Comparison of ENCODE assay signal across 9 cellular contexts in the genomic region with DNA sequence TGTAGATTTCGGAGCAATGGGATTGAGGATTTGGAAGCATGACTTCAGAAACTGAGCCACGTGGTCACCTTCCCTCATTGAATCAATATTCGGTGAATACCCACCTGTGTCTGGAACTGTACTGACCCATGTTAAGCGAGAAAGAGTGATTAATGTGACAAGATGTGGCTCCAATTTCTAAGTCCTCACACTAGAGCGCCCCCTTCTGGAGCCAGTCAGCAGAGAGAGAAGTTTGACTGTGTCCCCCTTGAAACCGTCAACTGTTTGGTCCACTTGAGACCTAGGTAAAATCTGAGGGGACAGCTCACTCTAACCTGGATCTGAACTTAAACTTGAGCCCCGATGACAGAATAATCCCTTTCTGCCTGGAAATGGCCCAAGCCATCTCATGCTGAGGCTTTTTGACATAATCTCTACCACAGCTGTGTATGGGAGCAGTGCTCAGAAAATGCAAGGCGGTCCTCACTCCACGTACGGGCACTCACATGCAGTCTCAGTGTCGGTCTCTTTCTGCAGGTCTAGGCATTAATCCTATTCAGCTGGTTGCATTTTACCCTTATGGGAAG. TPM values are rescaled to one million over a fixed set of nuclear protein-coding genes. Genes with fewer than 3 reads are reported as not detected.
DNase-seq lines count a peak whose midpoint lies in the region; ATAC-seq, FAIRE-seq and TF ChIP-seq lines count a peak whose summit lies in the region.
"Had no signal": no experiment of that assay in that cellular context is flagged by ENCODE, and none has a peak within 500 bp of the region (broad histone marks: within the 10 kb centered on the region; RNA-seq: fewer than 3 reads in every experiment).

No MANE protein-coding gene starts in this region.

- TF ChIP-seq POLR2A in K562 (conservative IDR thresholded peaks at IDR 0.05), result no peak

- H3K27ac Mint-ChIP-seq in nephron, result peak overlapping the region; percentile 8 to 37 (median 12)

- H3K4me3 Mint-ChIP-seq in nephron, result no peak overlapping the region

- DNase-seq in BE2C (no peak), LoVo (ENCODE audit: low spot score) (peak; percentile 1), K562 (ENCODE audit: extremely low read depth in 1 of 4, low spot score in 3 of 4) (peak; percentile 74 to 86 (median 78)), epidermal melanocyte (ENCODE audit: insufficient read length, low spot score) (no peak)
- DNase-seq: SW 1271 had no signal

- H3K4me1 Mint-ChIP-seq in nephron, result peaks cover 56% of the 10 kb centered on the region

- H4K20me1 ChIP-seq in K562 (replicated peaks; ENCODE audit: control insufficient read depth, insufficient read depth, low read length), result no peaks in the 10 kb centered on the region

- H3K27me3 ChIP-seq in BE2C (no peaks in the 10 kb centered on the region), K562 (ENCODE audit: control insufficient read depth in 2 of 2, insufficient read depth in 2 of 2, low read length in 2 of 2) (no peaks in the 10 kb centered on the region)

- 49% methylated on average over 11 of the region's 11 CpGs for WGBS in K562 (ENCODE audit: insufficient coverage, low coverage, missing lambda C conversion rate)

- peak overlapping the region; percentile 74; the same call in 2 of the 3 replicates for H3K27ac ChIP-seq in K562 (ENCODE audit: extremely low read depth, low read depth, low read length)

- H3K36me3 ChIP-seq in BE2C (no peaks in the 10 kb centered on the region), K562 (ENCODE audit: control insufficient read depth, insufficient read depth, low read length) (peaks cover 27% of the 10 kb centered on the region; the same call in 2 of the 3 replicates)

- no peaks in the 10 kb centered on the region for H3K27me3 Mint-ChIP-seq in nephron (ENCODE audit: low read depth)

- peaks cover 16% of the 10 kb centered on the region for H3K36me3 Mint-ChIP-seq in nephron (ENCODE audit: low read depth)

- H3K9me1 ChIP-seq in K562 (ENCODE audit: control insufficient read depth, insufficient read depth, low read length), result no peaks in the 10 kb centered on the region

- H3K9me3 ChIP-seq in BE2C, result no peaks in the 10 kb centered on the region
- no peaks in the 10 kb centered on the region for H3K9me3 ChIP-seq in K562 (replicated peaks; ENCODE audit: control insufficient read depth, insufficient read depth, low read depth, low read length)

- in situ Hi-C loops in K562 (cut with MboI), result no loop called here

- CTCF ChIA-PET in K562 (lab: Yijun Ruan, JAX; ENCODE audit: low intra/inter-chr PET ratio), result no interaction called here

- ATAC-seq in K562 (peak; percentile 52), GM19023 (IDR thresholded peaks at IDR 0.05; ENCODE audit: unreplicated experiment) (no peak), HG02623 (IDR thresholded peaks at IDR 0.05; ENCODE audit: unreplicated experiment) (no peak), GM21447 (IDR thresholded peaks at IDR 0.05; ENCODE audit: unreplicated experiment) (no peak)

- intact Hi-C loops in K562 (cut with micrococcal nuclease), result loop anchor here (2.0 to 5.0 kb wide), 4 partner anchors 36 to 319 kb away; a partner anchor contains a TSS

- TF ChIP-seq EP300 in K562 (IDR thresholded peaks at IDR 0.05; ENCODE audit: low read length), result no peak

- no TSS peak for BruUV-seq in K562 (replicated peaks; lab: Mats Ljungman, UMichigan)

- no peak overlapping the region for H3K4me2 ChIP-seq in K562 (ENCODE audit: insufficient read depth, low read length)

- peak in 1 of 2 experiments; percentile 66; a peak in 2 of 4 replicates for TF ChIP-seq RAD21 in K562 (CRISPR knock-in tag; conservative IDR thresholded peaks at IDR 0.05 in 1 of 2, IDR thresholded peaks at IDR 0.05 in 1 of 2)

- H3K9ac ChIP-seq in K562 (ENCODE audit: insufficient read depth in 1 of 2, low read depth in 2 of 2, low read length in 2 of 2), result 0 out of 4 replicates have a peak overlapping the region, but pooled peaks of 1 of the 2 experiments have one; percentile 30

- H3K4me3 ChIP-seq in BE2C (ENCODE audit: low read depth, low read length), result no peak overlapping the region
- no peak overlapping the region for H3K4me3 ChIP-seq in K562

- no peak overlapping the region for H2AFZ ChIP-seq in K562 (ENCODE audit: low read depth, low read length)

- no peaks in the 10 kb centered on the region for H3K9me3 Mint-ChIP-seq in nephron

- TF ChIP-seq CTCF in BE2C (IDR thresholded peaks at IDR 0.05; ENCODE audit: low read depth, low read length) (peak; percentile 20; the same call in 1 of the 2 replicates), K562 (IDR thresholded peaks at IDR 0.05 in 2 of 3, conservative IDR thresholded peaks at IDR 0.05 in 1 of 3; ENCODE audit: insufficient read depth in 2 of 3, low read depth in 1 of 3, low read length in 3 of 3) (peak; percentile 75 to 92 (median 85)), nephron (IDR thresholded peaks at IDR 0.05; ENCODE audit: unreplicated experiment in 3 of 3) (peak in 2 of 3 experiments; percentile 10 to 27)

- peaks cover 18% of the 10 kb centered on the region for H3K4me1 ChIP-seq in BE2C
- H3K4me1 ChIP-seq in K562 (replicated peaks in 1 of 2; ENCODE audit: control insufficient read depth in 2 of 2, insufficient read depth in 2 of 2, low read length in 2 of 2), result peaks cover 24 to 49% of the 10 kb centered on the region in 2 experiments

- H3K79me2 ChIP-seq in K562 (ENCODE audit: control insufficient read depth, insufficient read depth, low read length), result no peaks in the 10 kb centered on the region

- POLR2A ChIA-PET in K562 (lab: Yijun Ruan, JAX), result interaction anchor here (0.7 to 1.5 kb wide), 5 partner anchors 11 to 144 kb away, joined by 3 to 4 read pairs (median 3); no protein-coding TSS in a partner anchor

- peak; percentile 84 for FAIRE-seq in K562 (lab: Jason Lieb, UNC)

TF ChIP-seq in K562, 482 proteins besides CTCF, POLR2A, EP300 and RAD21 (continues in another document):
- TF ChIP-seq POLR2AphosphoS5 (IDR thresholded peaks at IDR 0.05; ENCODE audit: control insufficient read depth, insufficient read depth, low read depth, low read length), result no peak
- TF ChIP-seq RBM25 (IDR thresholded peaks at IDR 0.05; ENCODE audit: low read depth, low read length, severe bottlenecking), result peak; percentile 8
- TF ChIP-seq DACH1 (IDR thresholded peaks at IDR 0.05; ENCODE audit: partially characterized antibody), result no peak
- peak; percentile 94 for TF ChIP-seq MIER1 (IDR thresholded peaks at IDR 0.05; ENCODE audit: low read depth)
- TF ChIP-seq PHTF2 (CRISPR knock-in tag; IDR thresholded peaks at IDR 0.05), result no peak
- TF ChIP-seq MECOM (CRISPR knock-in tag; IDR thresholded peaks at IDR 0.05), result no peak
- TF ChIP-seq, protein P1, sequence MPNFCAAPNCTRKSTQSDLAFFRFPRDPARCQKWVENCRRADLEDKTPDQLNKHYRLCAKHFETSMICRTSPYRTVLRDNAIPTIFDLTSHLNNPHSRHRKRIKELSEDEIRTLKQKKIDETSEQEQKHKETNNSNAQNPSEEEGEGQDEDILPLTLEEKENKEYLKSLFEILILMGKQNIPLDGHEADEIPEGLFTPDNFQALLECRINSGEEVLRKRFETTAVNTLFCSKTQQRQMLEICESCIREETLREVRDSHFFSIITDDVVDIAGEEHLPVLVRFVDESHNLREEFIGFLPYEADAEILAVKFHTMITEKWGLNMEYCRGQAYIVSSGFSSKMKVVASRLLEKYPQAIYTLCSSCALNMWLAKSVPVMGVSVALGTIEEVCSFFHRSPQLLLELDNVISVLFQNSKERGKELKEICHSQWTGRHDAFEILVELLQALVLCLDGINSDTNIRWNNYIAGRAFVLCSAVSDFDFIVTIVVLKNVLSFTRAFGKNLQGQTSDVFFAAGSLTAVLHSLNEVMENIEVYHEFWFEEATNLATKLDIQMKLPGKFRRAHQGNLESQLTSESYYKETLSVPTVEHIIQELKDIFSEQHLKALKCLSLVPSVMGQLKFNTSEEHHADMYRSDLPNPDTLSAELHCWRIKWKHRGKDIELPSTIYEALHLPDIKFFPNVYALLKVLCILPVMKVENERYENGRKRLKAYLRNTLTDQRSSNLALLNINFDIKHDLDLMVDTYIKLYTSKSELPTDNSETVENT (CRISPR knock-in tag; IDR thresholded peaks at IDR 0.05), result no peak
- TF ChIP-seq, protein P2, sequence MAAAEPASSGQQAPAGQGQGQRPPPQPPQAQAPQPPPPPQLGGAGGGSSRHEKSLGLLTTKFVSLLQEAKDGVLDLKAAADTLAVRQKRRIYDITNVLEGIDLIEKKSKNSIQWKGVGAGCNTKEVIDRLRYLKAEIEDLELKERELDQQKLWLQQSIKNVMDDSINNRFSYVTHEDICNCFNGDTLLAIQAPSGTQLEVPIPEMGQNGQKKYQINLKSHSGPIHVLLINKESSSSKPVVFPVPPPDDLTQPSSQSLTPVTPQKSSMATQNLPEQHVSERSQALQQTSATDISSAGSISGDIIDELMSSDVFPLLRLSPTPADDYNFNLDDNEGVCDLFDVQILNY (CRISPR knock-in tag; IDR thresholded peaks at IDR 0.05), result 0 out of 2 replicates have a peak, but pooled peaks have one; percentile 45
- 0 out of 2 replicates have a peak, but pooled peaks have one; percentile 41 for TF ChIP-seq SMARCA4 (IDR thresholded peaks at IDR 0.05)

RNA-seq across cellular contexts. Expression of a gene that starts 47.8 kb away (rescaled TPM):
- polyA plus RNA-seq in BE2C (2012; ENCODE audit: insufficient read depth, insufficient read length, low read depth), result 4.1 TPM
- total RNA-seq in K562 (2011; cell fraction: chromatin; rRNA removed; ENCODE audit: low replicate concordance), result 68.0 and 142 TPM in 2 replicates
- 68.2 and 70.8 TPM in 2 replicates for total RNA-seq in K562 (2011; cell fraction: nucleolus; rRNA removed)
- total RNA-seq in K562 (2011; cell fraction: nucleoplasm; rRNA removed), result 73.4 and 82.1 TPM in 2 replicates
- total RNA-seq in K562 (2014; rRNA removed) (12.4 and 19.0 TPM in 2 replicates), K562 (2014; rRNA removed; fragmentation: Illumina TruSeq; extraction: Trizol) (12.9 and 15.4 TPM in 2 replicates), K562 (2015; rRNA removed; fragmentation: Illumina TruSeq; extraction: Trizol) (15.8 and 17.7 TPM in 2 replicates), K562 (2021) (31.2 and 34.5 TPM in 2 replicates)
- polyA plus RNA-seq in K562 (2011; rRNA removed) (21.2 and 25.8 TPM in 2 replicates), K562 (2014; fragmentation: Illumina TruSeq; extraction: Trizol) (15.7 and 16.9 TPM in 2 replicates), K562 (2014; fragmentation: Nextera tagmentation; extraction: Ambion mirVana) (1 to 10 TPM; 1.3 to 1.4 TPM), K562 (2014; rRNA removed) (15.6 and 17.5 TPM in 2 replicates)
- polyA plus RNA-seq in K562 (2011; cell fraction: cytosol; rRNA removed), result 17.5 and 23.9 TPM in 2 replicates
- polyA plus RNA-seq in K562 (2011; cell fraction: nucleus; rRNA removed), result 64.7 and 116 TPM in 2 replicates
- 16.4 and 17.1 TPM in 2 replicates for polyA plus RNA-seq in K562 (2012)
- polyA minus RNA-seq in K562 (2011; rRNA and poly(A)+ RNA removed), result 20.8 and 31.8 TPM in 2 replicates
- 22.5 and 23.9 TPM in 2 replicates for polyA minus RNA-seq in K562 (2011; cell fraction: cytosol; rRNA and poly(A)+ RNA removed)
- 27.7 and 31.9 TPM in 2 replicates for polyA minus RNA-seq in K562 (2011; cell fraction: nucleus; rRNA and poly(A)+ RNA removed)

Comparison
In these comparisons a context has a peak if more than half of its experiments do, and no peak if none do; other contexts are left out.
1. DNase-seq: peak in LoVo (single experiment) and K562 (4 of 4); none in BE2C (single experiment) and epidermal melanocyte (single experiment).
2. CTCF ChIP-seq: peak in every context shown above with its lines; median percentile 85 in K562; 20 in BE2C; 18 in nephron.